ENCODE assay signal across 22 cellular contexts in the genomic region with DNA sequence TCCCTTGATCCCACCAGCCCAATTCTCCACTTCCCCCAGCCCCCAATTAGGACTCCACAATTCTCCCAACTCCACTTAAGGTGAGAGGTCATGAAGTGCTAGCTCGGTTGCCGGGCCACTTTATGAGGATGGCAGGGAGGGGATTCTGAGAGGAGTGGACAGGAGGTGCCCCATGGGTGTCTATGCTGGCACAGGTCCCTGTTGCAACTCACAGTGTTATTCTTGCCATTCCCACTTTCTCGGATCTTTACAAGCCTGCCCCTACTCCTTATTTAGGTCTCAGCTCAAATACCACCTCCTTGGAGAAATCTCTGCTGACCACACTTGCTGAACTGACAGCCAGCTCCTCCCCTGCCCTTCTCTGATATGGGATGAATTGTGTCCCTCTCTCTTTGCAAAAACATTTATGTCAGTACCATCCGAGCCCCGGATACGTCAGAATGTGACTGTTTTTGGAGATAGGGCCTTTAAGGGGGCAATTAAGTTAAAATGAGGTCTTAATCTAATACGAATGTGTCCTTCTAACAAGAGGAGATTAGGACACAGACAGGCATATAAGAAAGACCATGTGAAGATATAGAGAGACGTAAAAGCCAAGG. TPM values are rescaled to one million over a fixed set of nuclear protein-coding genes. Genes with fewer than 3 reads are reported as not detected.
DNase-seq lines count a peak whose midpoint lies in the region; FAIRE-seq and TF ChIP-seq lines count a peak whose summit lies in the region.
"Had no signal": no experiment of that assay in that cellular context is flagged by ENCODE, and none has a peak within 500 bp of the region (broad histone marks: within the 10 kb centered on the region; RNA-seq: fewer than 3 reads in every experiment).

No MANE protein-coding gene starts in this region.

- H4K12ac ChIP-seq in trophoblast cell (ENCODE audit: low read depth, low read length), result no peak overlapping the region

- H3K9ac ChIP-seq in trophoblast cell (ENCODE audit: low read length), result no peak overlapping the region
- H3K9ac ChIP-seq in kidney (ENCODE audit: low read length in 2 of 2), result no peak overlapping the region

- POLR2A ChIA-PET in activated CD4-positive, alpha-beta T cell treated with anti-CD3 and anti-CD28 coated beads, Interleukin-2, amount 10 ng/mL, durations not matched to agents 7 days and 5 days (lab: Charles Lee), result no interaction called here

- peak overlapping the region; percentile 39 for H3K27ac Mint-ChIP-seq in activated CD4-positive, alpha-beta T cell treated with anti-CD3 and anti-CD28 coated beads, Interleukin-2, amount 10 ng/mL, durations not matched to agents 7 days and 5 days
- H3K27ac Mint-ChIP-seq: endodermal cell, GM23338 had no signal

- peaks cover 37% of the 10 kb centered on the region for H3K27me3 Mint-ChIP-seq in activated CD4-positive, alpha-beta T cell treated with anti-CD3 and anti-CD28 coated beads, Interleukin-2, amount 10 ng/mL, durations not matched to agents 7 days and 5 days

- peak overlapping the region; percentile 65 for H2BK120ac ChIP-seq in trophoblast cell (ENCODE audit: insufficient read depth, low read length, poor library complexity)

- H3K14ac ChIP-seq in trophoblast cell (ENCODE audit: low read length), result no peak overlapping the region

- peaks cover 30% of the 10 kb centered on the region for H3K79me1 ChIP-seq in trophoblast cell (ENCODE audit: low read length)

- DNase-seq in activated CD4-positive, alpha-beta T cell treated with anti-CD3 and anti-CD28 coated beads, Interleukin-2, amount 10 ng/mL, durations not matched to agents 7 days and 5 days, result no peak
- DNase-seq in activated CD4-positive, alpha-beta T cell treated with anti-CD3 and anti-CD28 coated beads for 4 hours, result no peak
- DNase-seq in OCI-M1 (lab: John Stamatoyannopoulos, UW) (peak; percentile 23), trophoblast cell (no peak), kidney (no peak), ACHN (no peak), NCI-H1436 treated with DMSO at 0.1 percent for 48 hours (lab: John Stamatoyannopoulos, UW) (no peak)
- DNase-seq: activated CD4-positive, alpha-beta T cell treated with anti-CD3 and anti-CD28 coated beads for 1 hour; BE2C; endodermal cell; Karpas-422; NCI-H1930; NCI-H2227 treated with DMSO at 0.1 percent for 48 hours; NCI-H82; stimulated activated CD4-positive, alpha-beta T cell treated with anti-CD3 and anti-CD28 coated beads, Interleukin-4, amount 100 ng/mL, for 24 hours; stimulated activated naive CD4-positive, alpha-beta T cell treated with Interleukin-2 at 50 U/mL for 16 hours; thyroid gland had no signal

- H3K9me3 ChIP-seq in esophagus (ENCODE audit: control insufficient read depth in 2 of 2, insufficient read depth in 1 of 2, low read depth in 1 of 2, low read length in 1 of 2), result no peaks in the 10 kb centered on the region
- H3K9me3 ChIP-seq in trophoblast cell (ENCODE audit: insufficient read depth, low read depth, low read length), result no peaks in the 10 kb centered on the region
- H3K9me3 ChIP-seq in kidney (ENCODE audit: control insufficient read depth in 1 of 2, low read length in 2 of 2), result no peaks in the 10 kb centered on the region
- H3K9me3 ChIP-seq: BE2C, thyroid gland had no signal

- no peak overlapping the region for H3K4ac ChIP-seq in trophoblast cell (ENCODE audit: low read depth, low read length)

- H3K4me1 ChIP-seq in esophagus (ENCODE audit: control insufficient read depth in 2 of 2, insufficient read depth in 2 of 2, low read length in 1 of 2), result peaks cover 6 to 23% of the 10 kb centered on the region in 2 donors
- peaks cover 30 to 42% of the 10 kb centered on the region in 2 experiments for H3K4me1 ChIP-seq in trophoblast cell (ENCODE audit: control insufficient read depth in 1 of 2, insufficient read depth in 2 of 2, low read length in 2 of 2)
- peaks cover under 1 to 19% of the 10 kb centered on the region in 2 donors for H3K4me1 ChIP-seq in kidney (ENCODE audit: control insufficient read depth in 1 of 2, insufficient read depth in 1 of 2, low read depth in 1 of 2, low read length in 2 of 2)

- no peak overlapping the region for H3K4me2 ChIP-seq in trophoblast cell (ENCODE audit: low read length)
- H3K4me2 ChIP-seq: GM23338 had no signal

- in situ Hi-C loops in ACHN (cut with HindIII; ENCODE audit: low pct_ligation_motif_present, low pct_unique_long_range_greater_than_20kb, low sequenced_read_pairs), result no loop called here

- H3K27me3 ChIP-seq in esophagus (ENCODE audit: control insufficient read depth in 1 of 2, insufficient read depth in 2 of 2, low read length in 2 of 2) (no peaks in the 10 kb centered on the region), trophoblast cell (ENCODE audit: insufficient read depth, low read length) (no peaks in the 10 kb centered on the region)
- H3K27me3 ChIP-seq: thyroid gland had no signal

- H3K36me3 Mint-ChIP-seq in activated CD4-positive, alpha-beta T cell treated with anti-CD3 and anti-CD28 coated beads, Interleukin-2, amount 10 ng/mL, durations not matched to agents 7 days and 5 days (ENCODE audit: low read depth), result peaks cover 2% of the 10 kb centered on the region

- H3K9me3 Mint-ChIP-seq in activated CD4-positive, alpha-beta T cell treated with anti-CD3 and anti-CD28 coated beads, Interleukin-2, amount 10 ng/mL, durations not matched to agents 7 days and 5 days, result no peaks in the 10 kb centered on the region
- H3K9me3 Mint-ChIP-seq: endodermal cell, GM23338 had no signal

- peak overlapping the region; percentile 15 for H2BK12ac ChIP-seq in trophoblast cell (ENCODE audit: low read length)

- peaks cover 39% of the 10 kb centered on the region for H3K4me1 Mint-ChIP-seq in activated CD4-positive, alpha-beta T cell treated with anti-CD3 and anti-CD28 coated beads, Interleukin-2, amount 10 ng/mL, durations not matched to agents 7 days and 5 days

- peak overlapping the region; percentile 75 for H2AK5ac ChIP-seq in trophoblast cell (ENCODE audit: low read length)

- no peak overlapping the region for H3K23ac ChIP-seq in trophoblast cell (ENCODE audit: low read length)

- peak overlapping the region; percentile 55 for H4K91ac ChIP-seq in trophoblast cell (ENCODE audit: low read depth, low read length)

- H3K18ac ChIP-seq in trophoblast cell (ENCODE audit: low read length), result peak overlapping the region; percentile 44

- H3K4me3 Mint-ChIP-seq in activated CD4-positive, alpha-beta T cell treated with anti-CD3 and anti-CD28 coated beads, Interleukin-2, amount 10 ng/mL, durations not matched to agents 7 days and 5 days, result no peak overlapping the region
- H3K4me3 Mint-ChIP-seq: endodermal cell, GM23338 had no signal

- 88 to 92% methylated on average over 8 of the region's 8 CpGs for WGBS in esophagus, 2 donors
- WGBS in trophoblast cell (ENCODE audit: extremely low coverage, insufficient coverage, insufficient read length), result no CpG with 5 or more reads among the region's 8 CpGs

- peaks cover 12% of the 10 kb centered on the region for H3K79me2 ChIP-seq in trophoblast cell (ENCODE audit: control insufficient read depth, insufficient read depth, low read length, poor library complexity)

- H3K36me3 ChIP-seq in esophagus (ENCODE audit: control insufficient read depth in 2 of 2, insufficient read depth in 2 of 2, low read length in 1 of 2) (no peaks in the 10 kb centered on the region), trophoblast cell (ENCODE audit: control insufficient read depth in 1 of 2, insufficient read depth in 2 of 2, low read length in 2 of 2) (no peaks in the 10 kb centered on the region), kidney (ENCODE audit: control insufficient read depth in 1 of 2, insufficient read depth in 2 of 2, low read length in 2 of 2) (no peaks in the 10 kb centered on the region)
- H3K36me3 ChIP-seq: BE2C, thyroid gland had no signal

- no peak for FAIRE-seq in kidney (lab: Jason Lieb, UNC)
- FAIRE-seq: GM19239 had no signal

- CTCF ChIA-PET in activated CD4-positive, alpha-beta T cell treated with anti-CD3 and anti-CD28 coated beads, Interleukin-2, amount 10 ng/mL, durations not matched to agents 7 days and 5 days (lab: Charles Lee), result interaction anchor here (1.1 to 2.6 kb wide), 6 partner anchors 10 to 30 kb away, joined by 3 to 11 read pairs (median 4); no protein-coding TSS in a partner anchor

- TF ChIP-seq CTCF in kidney (IDR thresholded peaks at IDR 0.05; ENCODE audit: borderline replicate concordance, extremely low read depth, insufficient read depth), result no peak

- H3K4me3 ChIP-seq in esophagus (ENCODE audit: low read depth in 1 of 2, low read length in 2 of 2) (no peak overlapping the region), trophoblast cell (ENCODE audit: low read depth, low read length) (no peak overlapping the region), kidney (ENCODE audit: low read length in 2 of 2) (no peak overlapping the region)
- H3K4me3 ChIP-seq: GM23338, thyroid gland had no signal

- H2BK5ac ChIP-seq in trophoblast cell (ENCODE audit: low read depth, low read length, poor library complexity), result no peak overlapping the region

- peak overlapping the region; percentile 25 for H2AFZ ChIP-seq in trophoblast cell (ENCODE audit: insufficient read depth, low read length, poor library complexity)
- H2AFZ ChIP-seq: GM23338 had no signal

- H4K8ac ChIP-seq in trophoblast cell (ENCODE audit: low read depth, low read length), result no peak overlapping the region

- intact Hi-C loops in kidney (cut with DNase I), result no loop called here

- H3K27ac ChIP-seq in esophagus (ENCODE audit: low read depth in 2 of 2, low read length in 1 of 2) (peak overlapping the region; percentile 78 to 80), trophoblast cell (ENCODE audit: low read depth, low read length) (peak overlapping the region; percentile 31), kidney (ENCODE audit: low read depth in 2 of 2, low read length in 2 of 2) (no peak overlapping the region)
- H3K27ac ChIP-seq: 22Rv1, thyroid gland had no signal

RNA-seq across cellular contexts. Expression of a gene that starts 4.2 kb away (rescaled TPM):
- 10 to 100 TPM; 39.1 to 41.6 TPM for total RNA-seq in activated CD4-positive, alpha-beta T cell treated with anti-CD3 and anti-CD28 coated beads, Interleukin-2, amount 10 ng/mL, durations not matched to agents 7 days and 5 days
- polyA plus RNA-seq in esophagus (100 to 1,000 TPM; 412 to 630 TPM), kidney (ENCODE audit: insufficient read depth, low read depth, low replicate concordance) (241 TPM)
- polyA plus RNA-seq in trophoblast cell (2013), result 107 and 114 TPM in 2 replicates
- total RNA-seq in kidney, result 235 TPM
- total RNA-seq: OCI-LY7 had no signal

Comparison
In these comparisons a context has a peak if more than half of its experiments do, and no peak if none do; other contexts are left out.
1. H3K27ac ChIP-seq: peak in esophagus (2 of 2) and trophoblast cell (single experiment); none in kidney (0 of 2).